17 cellular contexts compared by ENCODE assay signal in genomic region chr2:122927710-122928249, GRCh38.
"Had no signal": no experiment of that assay in that cellular context is flagged by ENCODE, and none has a peak within 500 bp of the region (broad histone marks: within the 10 kb centered on the region; RNA-seq: fewer than 3 reads in every experiment).

No MANE protein-coding gene starts in this region.

- H3K27ac Mint-ChIP-seq: activated B cell treated with CpG ODN at 0.5 μM for 24 hours; activated CD8-positive, alpha-beta T cell treated with anti-CD3 and anti-CD28 coated beads, Interleukin-2, amount 10 ng/mL, durations not matched to agents 7 days and 5 days; activated naive CD4-positive, alpha-beta T cell treated with anti-CD3 and anti-CD28 coated beads for 36 hours; T-cell had no signal

- H3K27me3 ChIP-seq: foreskin keratinocyte, right atrium auricular region, thyroid gland had no signal

- H3K4me1 ChIP-seq: foreskin keratinocyte, lower lobe of right lung, right atrium auricular region, thyroid gland had no signal

- H3K27me3 Mint-ChIP-seq: activated B cell treated with CpG ODN at 0.5 μM for 24 hours, T-cell had no signal

- H3K4me3 ChIP-seq: lower lobe of right lung, right atrium auricular region, thyroid gland had no signal

- ATAC-seq: activated CD8-positive, alpha-beta T cell treated with anti-CD3 and anti-CD28 coated beads, Interleukin-2, amount 10 ng/mL, durations not matched to agents 7 days and 5 days; activated T-cell treated with anti-CD3 and anti-CD28 coated beads, Interleukin-2, amount 50 U/mL, for 4 hours; foreskin keratinocyte; left colon; lower lobe of right lung; T-cell had no signal

- H3K9me3 ChIP-seq: thyroid gland had no signal

- H3K36me3 Mint-ChIP-seq: T-cell had no signal

- H3K4me3 Mint-ChIP-seq: activated B cell treated with CpG ODN at 0.5 μM for 24 hours; activated CD8-positive, alpha-beta T cell treated with anti-CD3 and anti-CD28 coated beads, Interleukin-2, amount 10 ng/mL, durations not matched to agents 7 days and 5 days; activated naive CD4-positive, alpha-beta T cell treated with anti-CD3 and anti-CD28 coated beads for 36 hours; activated T-cell treated with anti-CD3 and anti-CD28 coated beads, Interleukin-2, amount 50 U/mL, for 4 hours; brain; nephron; T-cell had no signal

- H3K36me3 ChIP-seq: lower lobe of right lung, right atrium auricular region, thyroid gland had no signal

- DNase-seq: activated B cell treated with CpG ODN at 0.5 μM for 24 hours; activated CD4-positive, alpha-beta T cell treated with anti-CD3 and anti-CD28 coated beads for 48 hours; activated CD8-positive, alpha-beta T cell treated with anti-CD3 and anti-CD28 coated beads, Interleukin-2, amount 10 ng/mL, durations not matched to agents 7 days and 5 days; activated naive CD4-positive, alpha-beta T cell treated with anti-CD3 and anti-CD28 coated beads for 36 hours; activated T-cell treated with anti-CD3 and anti-CD28 coated beads, Interleukin-2, amount 50 U/mL, for 4 hours; foreskin keratinocyte; islet precursor cell; left colon; lower lobe of right lung; stimulated activated CD4-positive, alpha-beta T cell treated with anti-CD3 and anti-CD28 coated beads, Interleukin-12 subunit alpha, Interleukin-12 subunit beta, amount 100 ng/mL, for 4 hours; stimulated activated CD4-positive, alpha-beta T cell treated with anti-CD3 and anti-CD28 coated beads, Interleukin-1b, Interleukin-23, amount 100 ng/mL, for 48 hours; stimulated activated naive CD4-positive, alpha-beta T cell treated with Interleukin-2 at 50 U/mL for 16 hours; T-cell; thyroid gland had no signal

- H3K27ac ChIP-seq: foreskin keratinocyte, lower lobe of right lung, right atrium auricular region, thyroid gland had no signal

- H3K4me1 Mint-ChIP-seq: activated B cell treated with CpG ODN at 0.5 μM for 24 hours, T-cell had no signal
